Comparison of ENCODE assay signal across 19 cellular contexts in the genomic region with DNA sequence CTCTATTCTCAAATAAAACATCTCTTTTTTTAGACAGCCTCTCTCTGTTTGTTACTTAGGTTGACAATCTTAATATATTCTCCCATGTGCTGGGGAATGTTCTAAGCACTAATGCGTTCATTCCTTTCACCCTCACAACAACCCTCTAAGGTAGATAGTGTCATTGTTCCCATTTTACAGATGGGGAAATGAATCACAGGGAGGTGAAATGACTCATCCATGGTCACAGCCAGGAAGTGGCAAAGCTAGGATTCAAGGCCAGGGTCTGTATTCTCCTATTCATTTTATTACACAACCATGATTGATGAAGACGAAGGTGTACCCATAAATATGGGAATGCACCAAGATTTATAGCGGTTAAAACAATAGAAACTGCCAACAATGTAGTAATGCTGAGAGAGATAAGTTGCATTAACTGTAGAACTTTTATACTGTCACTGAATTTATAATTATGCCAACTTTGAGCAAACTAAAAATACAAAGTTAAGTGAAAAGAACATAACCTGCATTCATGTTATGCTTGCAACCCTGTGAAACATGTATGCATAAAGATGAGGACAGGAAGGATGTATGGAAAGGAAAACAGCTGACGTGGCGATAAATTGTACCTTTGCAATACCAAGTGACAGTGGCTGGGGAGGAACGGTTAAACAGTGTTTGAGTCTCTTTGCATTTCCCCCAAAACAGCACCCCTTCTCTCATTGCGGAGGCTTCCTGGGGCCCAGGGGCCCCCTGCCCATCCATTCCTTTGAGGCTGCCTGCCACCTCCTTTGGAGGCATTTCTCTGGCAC.
DNase-seq lines count a peak whose midpoint lies in the region; ATAC-seq, FAIRE-seq and TF ChIP-seq lines count a peak whose summit lies in the region.
"Had no signal": no experiment of that assay in that cellular context is flagged by ENCODE, and none has a peak within 500 bp of the region (broad histone marks: within the 10 kb centered on the region; RNA-seq: fewer than 3 reads in every experiment).

No MANE protein-coding gene starts in this region.

- no peak for TF ChIP-seq CTCF in A549 (IDR thresholded peaks at IDR 0.05)

- no peak for ATAC-seq in A549
- ATAC-seq in HG03039 (IDR thresholded peaks at IDR 0.05; ENCODE audit: unreplicated experiment) = no peak

- CTCF ChIA-PET in A549 (lab: Yijun Ruan, JAX) = no interaction called here

- 64% methylated on average over 7 of the region's 7 CpGs for WGBS in A549 (ENCODE audit: missing lambda C conversion rate)

- H3K4me1 ChIP-seq in A549 = peaks cover 3% of the 10 kb centered on the region; the same call in 1 of the 3 replicates

- peaks cover 5% of the 10 kb centered on the region for H3K4me1 Mint-ChIP-seq in activated T-helper 1 cell treated with anti-CD3 and anti-CD28 coated beads, Interleukin-12 subunit alpha, Interleukin-12 subunit beta, Interleukin-2, Interleukin-4 antibody, amounts not matched to agents 30 ng/mL and 10 ng/mL and 1 ng/mL, durations not matched to agents 14 hours and 24 hours and 36 hours (ENCODE audit: low read depth)

- no peak for TF ChIP-seq RAD21 in A549 (conservative IDR thresholded peaks at IDR 0.05 in 1 of 2, IDR thresholded peaks at IDR 0.05 in 1 of 2)

- DNase-seq in A549 (ENCODE audit: low read depth in 1 of 2, low spot score in 1 of 2) (no peak), HT1080 (ENCODE audit: low read depth) (peak; percentile 38), SK-MEL-5 (ENCODE audit: low read depth, low spot score) (peak; percentile 66), kidney tubule cell (ENCODE audit: low spot score) (peak; percentile 11), NCI-H1436 treated with DMSO at 0.1 percent for 48 hours (lab: John Stamatoyannopoulos, UW) (no peak)
- no peak for DNase-seq in activated T-helper 1 cell treated with anti-CD3 and anti-CD28 coated beads, Interleukin-12 subunit alpha, Interleukin-12 subunit beta, Interleukin-2, Interleukin-4 antibody, amounts not matched to agents 30 ng/mL and 10 ng/mL and 1 ng/mL, durations not matched to agents 14 hours and 24 hours and 36 hours (ENCODE audit: low spot score)
- DNase-seq: COR-L47; Kasumi-1; MM.1S; NCI-H1105 treated with DMSO at 0.1 percent for 48 hours; NCI-H187; NCI-H226; NCI-H526; NK-92 treated with Interleukin-12 subunit alpha and Interleukin-12 subunit beta, amount 100 ng/mL, for 24 hours; PC-9 had no signal

- POLR2A ChIA-PET in A549 (lab: Yijun Ruan, JAX) = no interaction called here

- no peak overlapping the region for H3K27ac Mint-ChIP-seq in activated T-helper 1 cell treated with anti-CD3 and anti-CD28 coated beads, Interleukin-12 subunit alpha, Interleukin-12 subunit beta, Interleukin-2, Interleukin-4 antibody, amounts not matched to agents 30 ng/mL and 10 ng/mL and 1 ng/mL, durations not matched to agents 14 hours and 24 hours and 36 hours

- H3K27me3 Mint-ChIP-seq in activated T-helper 1 cell treated with anti-CD3 and anti-CD28 coated beads, Interleukin-12 subunit alpha, Interleukin-12 subunit beta, Interleukin-2, Interleukin-4 antibody, amounts not matched to agents 30 ng/mL and 10 ng/mL and 1 ng/mL, durations not matched to agents 14 hours and 24 hours and 36 hours (ENCODE audit: insufficient read depth) = peaks cover 5% of the 10 kb centered on the region

- no peak for TF ChIP-seq POLR2A in A549 (IDR thresholded peaks at IDR 0.05; ENCODE audit: low read length)

- no peak for FAIRE-seq in A549 (lab: Jason Lieb, UNC)
- FAIRE-seq: GM19239, H54 had no signal

- in situ Hi-C loops in SK-MEL-5 (cut with HindIII; ENCODE audit: low pct_unique_long_range_greater_than_20kb, low sequenced_read_pairs) = no loop called here

- H3K36me3 Mint-ChIP-seq in activated T-helper 1 cell treated with anti-CD3 and anti-CD28 coated beads, Interleukin-12 subunit alpha, Interleukin-12 subunit beta, Interleukin-2, Interleukin-4 antibody, amounts not matched to agents 30 ng/mL and 10 ng/mL and 1 ng/mL, durations not matched to agents 14 hours and 24 hours and 36 hours (ENCODE audit: low read depth) = no peaks in the 10 kb centered on the region

- H3K4me3 Mint-ChIP-seq in activated T-helper 1 cell treated with anti-CD3 and anti-CD28 coated beads, Interleukin-12 subunit alpha, Interleukin-12 subunit beta, Interleukin-2, Interleukin-4 antibody, amounts not matched to agents 30 ng/mL and 10 ng/mL and 1 ng/mL, durations not matched to agents 14 hours and 24 hours and 36 hours = no peak overlapping the region

- H3K4me3 ChIP-seq in A549 = no peak overlapping the region
- H3K4me3 ChIP-seq: PC-9, SK-N-MC had no signal

- no peak overlapping the region for H3K4me2 ChIP-seq in A549
- H3K4me2 ChIP-seq: PC-9 had no signal

- no peaks in the 10 kb centered on the region for H3K9me3 ChIP-seq in A549

- no peak for TF ChIP-seq EP300 in A549 (IDR thresholded peaks at IDR 0.05)

- intact Hi-C loops in activated T-helper 1 cell treated with anti-CD3 and anti-CD28 coated beads, Interleukin-12 subunit alpha, Interleukin-12 subunit beta, Interleukin-2, Interleukin-4 antibody, amounts not matched to agents 30 ng/mL and 10 ng/mL and 1 ng/mL, durations not matched to agents 14 hours and 24 hours and 36 hours (cut with micrococcal nuclease) = no loop called here

- no peaks in the 10 kb centered on the region for H3K9me3 Mint-ChIP-seq in activated T-helper 1 cell treated with anti-CD3 and anti-CD28 coated beads, Interleukin-12 subunit alpha, Interleukin-12 subunit beta, Interleukin-2, Interleukin-4 antibody, amounts not matched to agents 30 ng/mL and 10 ng/mL and 1 ng/mL, durations not matched to agents 14 hours and 24 hours and 36 hours

- H3K27ac ChIP-seq in A549 = no peak overlapping the region
- H3K27ac ChIP-seq: PC-9 had no signal

TF ChIP-seq in A549, 52 proteins besides CTCF, POLR2A, EP300 and RAD21:
- TF ChIP-seq NPAS2 (CRISPR knock-in tag; IDR thresholded peaks at IDR 0.05; ENCODE audit: borderline replicate concordance) (no peak), FOSL2 (IDR thresholded peaks at IDR 0.05) (no peak), FOSL2 (CRISPR knock-in tag; IDR thresholded peaks at IDR 0.05) (peak; percentile 56; the same call in 1 of the 2 replicates), CBX2 (IDR thresholded peaks at IDR 0.05; ENCODE audit: borderline replicate concordance, low read depth) (no peak), HOXB13 (CRISPR knock-in tag; IDR thresholded peaks at IDR 0.05; ENCODE audit: low read depth) (no peak), ZSCAN20 (CRISPR knock-in tag; IDR thresholded peaks at IDR 0.05) (no peak), HOXB5 (CRISPR knock-in tag; IDR thresholded peaks at IDR 0.05) (no peak), JUN (IDR thresholded peaks at IDR 0.05) (no peak), EHF (CRISPR knock-in tag; IDR thresholded peaks at IDR 0.05) (no peak), MAFK (IDR thresholded peaks at IDR 0.05; ENCODE audit: partially characterized antibody) (peak; percentile 96), FOSB (CRISPR knock-in tag; IDR thresholded peaks at IDR 0.05) (no peak)

Comparison
In these comparisons a context has a peak if more than half of its experiments do, and no peak if none do; other contexts are left out.
1. DNase-seq: peak in HT1080 (single experiment), SK-MEL-5 (single experiment) and kidney tubule cell (single experiment); none in A549 (0 of 2), NCI-H1436 treated with DMSO at 0.1 percent for 48 hours (single experiment) and activated T-helper 1 cell treated with anti-CD3 and anti-CD28 coated beads, Interleukin-12 subunit alpha, Interleukin-12 subunit beta, Interleukin-2, Interleukin-4 antibody, amounts not matched to agents 30 ng/mL and 10 ng/mL and 1 ng/mL, durations not matched to agents 14 hours and 24 hours and 36 hours (single experiment).